Comparison of ENCODE assay signal across 9 cellular contexts in genomic region chr3:61682671-61683408, GRCh38.
DNase-seq lines count a peak whose midpoint lies in the region; TF ChIP-seq lines count a peak whose summit lies in the region.
"Had no signal": no experiment of that assay in that cellular context is flagged by ENCODE, and none has a peak within 500 bp of the region (broad histone marks: within the 10 kb centered on the region; RNA-seq: fewer than 3 reads in every experiment).

No MANE protein-coding gene starts in this region.

- intact Hi-C loops in OCI-LY7 (cut with micrococcal nuclease; ENCODE audit: unreplicated experiment): no loop called here

- POLR2A ChIA-PET in OCI-LY7 (lab: Charles Lee): interaction anchor here (1.8 to 1.9 kb wide), 2 partner anchors 21 kb away, joined by 3 to 4 read pairs; no protein-coding TSS in a partner anchor

- no peak for TF ChIP-seq POLR2A in suprapubic skin (IDR thresholded peaks at IDR 0.05)

- H3K9me3 ChIP-seq in suprapubic skin (no peaks in the 10 kb centered on the region), OCI-LY7 (ENCODE audit: low read length) (no peaks in the 10 kb centered on the region)

- CTCF ChIA-PET in OCI-LY7 (lab: Charles Lee; ENCODE audit: unreplicated experiment): no interaction called here

- 51% methylated on average over 8 of the region's 8 CpGs for WGBS in suprapubic skin

- no peak overlapping the region for H2AFZ ChIP-seq in OCI-LY7 (ENCODE audit: low read length)

- no TSS peak for BruUV-seq in OCI-LY7 (replicated peaks; lab: Mats Ljungman, UMichigan)

- TF ChIP-seq CTCF in suprapubic skin (IDR thresholded peaks at IDR 0.05) (no peak), OCI-LY7 (conservative IDR thresholded peaks at IDR 0.05; ENCODE audit: low read length) (no peak)

- H3K4me3 ChIP-seq in suprapubic skin (no peak overlapping the region), OCI-LY7 (ENCODE audit: low read depth, low read length, poor library complexity, severe bottlenecking) (no peak overlapping the region)

- H3K36me3 ChIP-seq in suprapubic skin (no peaks in the 10 kb centered on the region), OCI-LY7 (ENCODE audit: insufficient read depth, low read length) (no peaks in the 10 kb centered on the region)

- peak; percentile 10 for DNase-seq in H4 (ENCODE audit: low spot score)
- DNase-seq in NCI-H82 (lab: John Stamatoyannopoulos, UW): peak; percentile 90
- DNase-seq in fibroblast of the conjunctiva (ENCODE audit: low read depth): peak; percentile 68
- no peak for DNase-seq in suprapubic skin (ENCODE audit: low spot score in 2 of 2)
- no peak for DNase-seq in OCI-LY7 (ENCODE audit: low spot score)
- no peak for DNase-seq in activated T-cell treated with anti-CD3 and anti-CD28 coated beads for 4 hours
- no peak for DNase-seq in activated CD4-positive, CD25-positive, alpha-beta regulatory T cell (lab: John Stamatoyannopoulos, UW)
- DNase-seq: activated naive CD4-positive, alpha-beta T cell treated with anti-CD3 and anti-CD28 coated beads, Interleukin-2, amount 50 U/mL, for 16 hours; Karpas-422 had no signal

- no peak for TF ChIP-seq EP300 in suprapubic skin (IDR thresholded peaks at IDR 0.05)

- H3K79me2 ChIP-seq in OCI-LY7 (ENCODE audit: insufficient read depth, low read depth, low read length): no peaks in the 10 kb centered on the region

- no peaks in the 10 kb centered on the region for H3K27me3 ChIP-seq in suprapubic skin

- H3K9me2 ChIP-seq in OCI-LY7 (ENCODE audit: insufficient read depth, low read length): no peaks in the 10 kb centered on the region

- H3K4me2 ChIP-seq in OCI-LY7 (ENCODE audit: low read length): no peak overlapping the region

- H4K20me1 ChIP-seq in OCI-LY7 (ENCODE audit: insufficient read depth, low read length): no peaks in the 10 kb centered on the region

- H3K4me1 ChIP-seq in suprapubic skin: peaks cover 18% of the 10 kb centered on the region
- H3K4me1 ChIP-seq in OCI-LY7 (ENCODE audit: insufficient read depth, low read length, poor library complexity, severe bottlenecking): no peaks in the 10 kb centered on the region

- peak overlapping the region; percentile 86 for H3K27ac ChIP-seq in suprapubic skin
- no peak overlapping the region for H3K27ac ChIP-seq in OCI-LY7 (ENCODE audit: low read depth, low read length, poor library complexity, severe bottlenecking)

Comparison
In these comparisons a context has a peak if more than half of its experiments do, and no peak if none do; other contexts are left out.
1. DNase-seq: peak in H4 (single experiment), NCI-H82 (single experiment) and fibroblast of the conjunctiva (single experiment); none in suprapubic skin (0 of 2), OCI-LY7 (single experiment), activated T-cell treated with anti-CD3 and anti-CD28 coated beads for 4 hours (single experiment) and activated CD4-positive, CD25-positive, alpha-beta regulatory T cell (0 of 4).